17 cellular contexts compared by ENCODE assay signal in genomic region chr1:157247005-157247763, GRCh38.
DNase-seq lines count a peak whose midpoint lies in the region; ATAC-seq and TF ChIP-seq lines count a peak whose summit lies in the region.
"Had no signal": no experiment of that assay in that cellular context is flagged by ENCODE, and none has a peak within 500 bp of the region (broad histone marks: within the 10 kb centered on the region; RNA-seq: fewer than 3 reads in every experiment).

No MANE protein-coding gene starts in this region.

- in situ Hi-C loops in astrocyte of the spinal cord (cut with HindIII; ENCODE audit: low sequenced_read_pairs), result no loop called here

- peaks cover 19% of the 10 kb centered on the region for H3K4me1 Mint-ChIP-seq in Caco-2 (ENCODE audit: low read depth, unreplicated experiment)
- H3K4me1 Mint-ChIP-seq: CD4-positive, CD25-positive, alpha-beta regulatory T cell; CD8-positive, alpha-beta memory T cell; H9 had no signal

- POLR2A ChIA-PET in Caco-2 (lab: Charles Lee), result no interaction called here

- peak in 1 of 2 experiments; percentile 15 for DNase-seq in Caco-2
- DNase-seq in astrocyte of the spinal cord (ENCODE audit: low read depth, low spot score), result peak; percentile 30
- DNase-seq in hepatocyte (ENCODE audit: low spot score), result no peak
- DNase-seq in psoas muscle, result no peak
- DNase-seq in cerebellum (ENCODE audit: low spot score), result no peak
- no peak for DNase-seq in AML-193 (lab: John Stamatoyannopoulos, UW)
- DNase-seq in activated CD4-positive, alpha-beta T cell treated with anti-CD3 and anti-CD28 coated beads for 48 hours, result no peak
- DNase-seq: 8988T; BE2C; C1 segment of cervical spinal cord; CD4-positive, CD25-positive, alpha-beta regulatory T cell; CD8-positive, alpha-beta memory T cell; COR-L47; H9; KBM-7 had no signal

- no peaks in the 10 kb centered on the region for H4K20me1 ChIP-seq in hepatocyte (ENCODE audit: insufficient read depth, poor library complexity, severe bottlenecking)

- peak overlapping the region; percentile 63 for H3K27ac ChIP-seq in hepatocyte
- H3K27ac ChIP-seq in psoas muscle, result peak overlapping the region; percentile 56
- H3K27ac ChIP-seq: HL-60 had no signal

- TF ChIP-seq CTCF in Caco-2 (IDR thresholded peaks at IDR 0.05; ENCODE audit: insufficient read depth in 1 of 2, low read depth in 1 of 2, low read length in 1 of 2, severe bottlenecking in 1 of 2, unreplicated experiment in 1 of 2) (no peak), astrocyte of the spinal cord (IDR thresholded peaks at IDR 0.05; ENCODE audit: low read depth, low read length) (no peak), hepatocyte (IDR thresholded peaks at IDR 0.05; ENCODE audit: poor library complexity) (no peak), psoas muscle (IDR thresholded peaks at IDR 0.05) (no peak)

- H3K4me3 ChIP-seq in Caco-2 (ENCODE audit: low read depth, low read length), result no peak overlapping the region
- H3K4me3 ChIP-seq in astrocyte of the spinal cord (ENCODE audit: low read depth, low read length), result no peak overlapping the region
- no peak overlapping the region for H3K4me3 ChIP-seq in hepatocyte
- no peak overlapping the region for H3K4me3 ChIP-seq in psoas muscle

- no peaks in the 10 kb centered on the region for H3K9me3 ChIP-seq in Caco-2
- H3K9me3 ChIP-seq in hepatocyte (ENCODE audit: low read depth), result no peaks in the 10 kb centered on the region
- no peaks in the 10 kb centered on the region for H3K9me3 ChIP-seq in psoas muscle
- H3K9me3 ChIP-seq: BE2C had no signal

- H3K4me3 Mint-ChIP-seq in Caco-2 (ENCODE audit: unreplicated experiment), result no peak overlapping the region
- H3K4me3 Mint-ChIP-seq: CD4-positive, CD25-positive, alpha-beta regulatory T cell; CD8-positive, alpha-beta memory T cell; H9 had no signal

- H3K4me1 ChIP-seq in Caco-2 (0 out of 2 replicates have a peak, but pooled peaks cover 6% of the 10 kb centered on the region), hepatocyte (ENCODE audit: insufficient read depth) (no peaks in the 10 kb centered on the region), psoas muscle (no peaks in the 10 kb centered on the region)
- H3K4me1 ChIP-seq: BE2C had no signal

- peak overlapping the region; percentile 61 for H3K27ac Mint-ChIP-seq in Caco-2 (ENCODE audit: unreplicated experiment)
- H3K27ac Mint-ChIP-seq: CD4-positive, CD25-positive, alpha-beta regulatory T cell; CD8-positive, alpha-beta memory T cell; H9 had no signal

- ATAC-seq in psoas muscle (peak in 1 of 4 donors; percentile 83), GM18511 (IDR thresholded peaks at IDR 0.05; ENCODE audit: unreplicated experiment) (no peak)

- H3K9me3 Mint-ChIP-seq in Caco-2 (ENCODE audit: unreplicated experiment), result peaks cover 31% of the 10 kb centered on the region

- H3K27me3 Mint-ChIP-seq in Caco-2 (ENCODE audit: insufficient read depth, unreplicated experiment), result no peaks in the 10 kb centered on the region

- no TSS peak for BruUV-seq in Caco-2 (replicated peaks; lab: Mats Ljungman, UMichigan)

- no peaks in the 10 kb centered on the region for H3K79me2 ChIP-seq in hepatocyte

- no peaks in the 10 kb centered on the region for H3K36me3 ChIP-seq in Caco-2 (ENCODE audit: control insufficient read depth, insufficient read depth, low read length)
- H3K36me3 ChIP-seq in hepatocyte (replicated peaks; ENCODE audit: insufficient read depth, low read depth), result no peaks in the 10 kb centered on the region
- H3K36me3 ChIP-seq in psoas muscle (ENCODE audit: insufficient read depth in 1 of 2, low read depth in 1 of 2), result no peaks in the 10 kb centered on the region
- H3K36me3 ChIP-seq: BE2C had no signal

- intact Hi-C loops in Caco-2 (cut with micrococcal nuclease; ENCODE audit: unreplicated experiment), result no loop called here
- intact Hi-C loops in psoas muscle (cut with DNase I), result no loop called here

- 73% methylated on average over 2 of the region's 2 CpGs for WGBS in hepatocyte (ENCODE audit: low lambda C conversion rate, missing lambda C conversion rate)
- 58 to 64% (median 63%) methylated on average over 2 of the region's 2 CpGs for WGBS in psoas muscle, 3 donors

- no peak overlapping the region for H2AFZ ChIP-seq in hepatocyte

- H3K9me2 ChIP-seq in hepatocyte (replicated peaks; ENCODE audit: insufficient read depth), result no peaks in the 10 kb centered on the region

- CTCF ChIA-PET in Caco-2 (lab: Charles Lee), result no interaction called here

- H3K4me2 ChIP-seq in hepatocyte, result no peak overlapping the region

- peaks cover 5% of the 10 kb centered on the region for H3K36me3 Mint-ChIP-seq in Caco-2 (ENCODE audit: insufficient read depth, unreplicated experiment)
- H3K36me3 Mint-ChIP-seq: CD8-positive, alpha-beta memory T cell had no signal

- H3K27me3 ChIP-seq in Caco-2 (replicated peaks; ENCODE audit: control insufficient read depth, insufficient read depth, low read length), result no peaks in the 10 kb centered on the region
- no peaks in the 10 kb centered on the region for H3K27me3 ChIP-seq in hepatocyte
- peaks cover 0 to 7% (median 0%) of the 10 kb centered on the region in 3 donors for H3K27me3 ChIP-seq in psoas muscle (ENCODE audit: insufficient read depth in 3 of 3, low read length in 2 of 3)
- H3K27me3 ChIP-seq: BE2C had no signal
